17 cellular contexts compared by ENCODE assay signal in the genomic region with DNA sequence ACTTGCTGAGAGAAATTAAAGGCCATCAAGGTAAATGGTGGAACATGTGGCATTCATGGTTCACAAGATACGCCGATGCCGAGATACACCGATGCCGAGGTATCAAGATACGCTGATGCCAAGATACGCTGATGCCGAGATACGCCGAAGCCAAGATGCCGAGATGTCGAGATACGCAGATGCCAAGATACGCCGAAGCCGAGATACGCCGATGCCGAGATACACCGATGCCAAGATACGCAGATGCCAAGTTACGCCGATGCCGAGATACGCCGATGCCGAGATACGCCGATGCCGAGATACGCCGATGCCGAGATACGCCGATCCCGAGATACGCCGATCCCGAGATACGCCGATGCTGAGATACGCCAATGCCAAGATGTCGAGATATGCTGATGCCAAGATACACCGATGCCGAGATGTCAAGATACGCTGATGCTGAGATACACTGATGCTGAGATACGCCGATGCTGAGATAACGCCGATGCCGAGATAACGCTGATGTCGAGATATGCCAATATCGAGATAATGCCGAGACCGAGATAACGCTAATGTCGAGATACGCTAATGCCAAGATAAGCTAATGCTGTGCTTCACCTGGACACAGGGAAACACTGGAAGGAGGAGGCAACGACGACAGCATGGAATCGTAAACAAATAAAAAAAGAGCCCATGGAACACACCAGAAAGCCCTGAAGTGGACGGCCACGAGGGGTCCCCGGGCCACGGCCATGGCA.
DNase-seq lines count a peak whose midpoint lies in the region; ATAC-seq, FAIRE-seq and TF ChIP-seq lines count a peak whose summit lies in the region.
"Had no signal": no experiment of that assay in that cellular context is flagged by ENCODE, and none has a peak within 500 bp of the region (broad histone marks: within the 10 kb centered on the region; RNA-seq: fewer than 3 reads in every experiment).

No MANE protein-coding gene starts in this region.

- H4K20me1 ChIP-seq in HepG2 (ENCODE audit: insufficient read depth, low read length) (no peaks in the 10 kb centered on the region), GM12878 (ENCODE audit: control insufficient read depth, insufficient read depth) (no peaks in the 10 kb centered on the region)

- TF ChIP-seq POLR2A in HepG2 (IDR thresholded peaks at IDR 0.05; ENCODE audit: insufficient read depth in 1 of 2, low read depth in 2 of 2, low read length in 2 of 2), result no peak
- TF ChIP-seq POLR2A in right lobe of liver (IDR thresholded peaks at IDR 0.05), result no peak
- TF ChIP-seq POLR2A in GM12878 (IDR thresholded peaks at IDR 0.05; ENCODE audit: low read depth, low read length), result no peak
- no peak for TF ChIP-seq POLR2A in stomach (IDR thresholded peaks at IDR 0.05)

- H3K36me3 ChIP-seq in HepG2 (replicated peaks in 1 of 2; ENCODE audit: control insufficient read depth in 1 of 2, insufficient read depth in 2 of 2, low read length in 2 of 2) (peaks cover 4 to 25% of the 10 kb centered on the region in 2 experiments; a peak in 3 of 5 replicates), right lobe of liver (no peaks in the 10 kb centered on the region), GM12878 (ENCODE audit: control insufficient read depth in 2 of 2, insufficient read depth in 2 of 2, low read length in 1 of 2) (peaks cover 0 to 1% of the 10 kb centered on the region in 2 experiments; a peak in 2 of 4 replicates), stomach (peaks cover 0 to 11% (median 0%) of the 10 kb centered on the region in 4 donors)
- H3K36me3 ChIP-seq: HAP-1 had no signal

- DNase-seq in HepG2 (ENCODE audit: low spot score) (no peak), right lobe of liver (no peak), GM12878 (ENCODE audit: low read depth, low spot score) (no peak), fibroblast of the aortic adventitia (ENCODE audit: low read depth) (peak; percentile 9), stomach (no peak), left lobe of liver (ENCODE audit: low spot score) (no peak)
- DNase-seq: 8988T; C1 segment of cervical spinal cord; CD4-positive, alpha-beta memory T cell; DMS79; HFFc6 had no signal

- TF ChIP-seq RAD21 in HepG2 (CRISPR knock-in tag; IDR thresholded peaks at IDR 0.05), result no peak
- TF ChIP-seq RAD21 in GM12878 (IDR thresholded peaks at IDR 0.05; ENCODE audit: insufficient read depth, low read depth, low read length), result no peak

- H3K27ac ChIP-seq in HepG2 (ENCODE audit: extremely low read length, insufficient read depth, low read length) (no peak overlapping the region), right lobe of liver (no peak overlapping the region), GM12878 (ENCODE audit: control insufficient read depth, insufficient read depth) (no peak overlapping the region), stomach (no peak overlapping the region)
- H3K27ac ChIP-seq: HL-60 had no signal

- TF ChIP-seq CTCF in HepG2 (CRISPR knock-in tag; IDR thresholded peaks at IDR 0.05), result no peak
- no peak for TF ChIP-seq CTCF in right lobe of liver (IDR thresholded peaks at IDR 0.05)
- no peak for TF ChIP-seq CTCF in GM12878 (IDR thresholded peaks at IDR 0.05 in 2 of 3, conservative IDR thresholded peaks at IDR 0.05 in 1 of 3; ENCODE audit: control insufficient read depth in 2 of 3, extremely low read depth in 1 of 3, insufficient read depth in 1 of 3, low read depth in 3 of 3, low read length in 3 of 3)
- TF ChIP-seq CTCF in fibroblast of the aortic adventitia (IDR thresholded peaks at IDR 0.05; ENCODE audit: insufficient read depth, low read length), result no peak
- TF ChIP-seq CTCF in stomach (IDR thresholded peaks at IDR 0.05), result no peak

- H3K4me2 ChIP-seq in HepG2 (ENCODE audit: low read depth, low read length), result no peak overlapping the region
- H3K4me2 ChIP-seq in GM12878 (ENCODE audit: control insufficient read depth, insufficient read depth), result no peak overlapping the region

- no peak overlapping the region for H3K9ac ChIP-seq in HepG2 (ENCODE audit: insufficient read depth, low read depth, low read length)
- no peak overlapping the region for H3K9ac ChIP-seq in GM12878 (ENCODE audit: control insufficient read depth, insufficient read depth, low read length)

- in situ Hi-C loops in HepG2 (cut with HindIII; ENCODE audit: extremely low pct_ligation_motif_present, low pct_unique_long_range_greater_than_20kb) (no loop called here), GM12878 (cut with MboI) (no loop called here)

- POLR2A ChIA-PET in HepG2 (lab: Yijun Ruan, JAX) (no interaction called here), GM12878 (lab: Charles Lee) (no interaction called here)

- no peak for TF ChIP-seq EP300 in HepG2 (IDR thresholded peaks at IDR 0.05; ENCODE audit: low read depth in 2 of 2, low read length in 2 of 2)
- no peak for TF ChIP-seq EP300 in HepG2 (CRISPR knock-in tag; IDR thresholded peaks at IDR 0.05; ENCODE audit: borderline replicate concordance)
- no peak for TF ChIP-seq EP300 in GM12878 (IDR thresholded peaks at IDR 0.05; ENCODE audit: borderline replicate concordance in 1 of 2, control insufficient read depth in 1 of 2, low read depth in 2 of 2, low read length in 2 of 2)
- no peak for TF ChIP-seq EP300 in stomach (IDR thresholded peaks at IDR 0.05)

- no peaks in the 10 kb centered on the region for H3K27me3 ChIP-seq in HepG2 (ENCODE audit: control insufficient read depth in 1 of 2, insufficient read depth in 2 of 2, low read length in 2 of 2)
- H3K27me3 ChIP-seq in right lobe of liver, result no peaks in the 10 kb centered on the region
- no peaks in the 10 kb centered on the region for H3K27me3 ChIP-seq in GM12878 (replicated peaks in 1 of 2; ENCODE audit: control insufficient read depth in 2 of 2, insufficient read depth in 2 of 2, low read length in 1 of 2)
- no peaks in the 10 kb centered on the region for H3K27me3 ChIP-seq in stomach

- ATAC-seq in HepG2, result no peak
- no peak for ATAC-seq in right lobe of liver
- ATAC-seq in GM12878, result no peak
- no peak for ATAC-seq in HG02610 (IDR thresholded peaks at IDR 0.05; ENCODE audit: unreplicated experiment)
- no peak for ATAC-seq in left lobe of liver

- intact Hi-C loops in HepG2 (cut with micrococcal nuclease; ENCODE audit: unreplicated experiment), result no loop called here
- intact Hi-C loops in right lobe of liver (cut with DNase I), result no loop called here
- intact Hi-C loops in GM12878 (cut with micrococcal nuclease; ENCODE audit: unreplicated experiment), result no loop called here
- intact Hi-C loops in stomach (cut with DNase I; ENCODE audit: low total_unique reads), result no loop called here

- CTCF ChIA-PET in HepG2 (lab: Yijun Ruan, JAX; ENCODE audit: low intra/inter-chr PET ratio, low total read pairs) (no interaction called here), GM12878 (lab: Yijun Ruan, JAX) (no interaction called here)

- RAD21 ChIA-PET in GM12878 (lab: Charles Lee; ENCODE audit: unreplicated experiment), result no interaction called here

- SMC1A ChIA-PET in GM12878 (lab: Charles Lee; ENCODE audit: uncharacterized antibody, unreplicated experiment), result no interaction called here

- FAIRE-seq in HepG2 (lab: Jason Lieb, UNC) (no peak), GM12878 (lab: Jason Lieb, UNC) (no peak)
- FAIRE-seq: GM12892, GM19239, H1 had no signal

- no peak overlapping the region for H3K4me3 ChIP-seq in HepG2 (replicated peaks in 1 of 3; ENCODE audit: insufficient read depth in 1 of 3, low read depth in 2 of 3, low read length in 3 of 3)
- H3K4me3 ChIP-seq in right lobe of liver, result no peak overlapping the region
- H3K4me3 ChIP-seq in GM12878, result no peak overlapping the region
- H3K4me3 ChIP-seq in fibroblast of the aortic adventitia (ENCODE audit: low read depth, low read length), result no peak overlapping the region
- H3K4me3 ChIP-seq in stomach, result no peak overlapping the region
- H3K4me3 ChIP-seq: HAP-1 had no signal

- H3K9me3 ChIP-seq in HepG2 (ENCODE audit: low read length) (peaks cover 11% of the 10 kb centered on the region), right lobe of liver (no peaks in the 10 kb centered on the region), GM12878 (replicated peaks; ENCODE audit: control insufficient read depth, insufficient read depth, low read length) (peaks cover 7% of the 10 kb centered on the region; the same call in 1 of the 3 replicates), stomach (peaks cover 0 to 8% (median 3%) of the 10 kb centered on the region in 4 donors)
- H3K9me3 ChIP-seq: HAP-1 had no signal

- H3K79me2 ChIP-seq in HepG2 (ENCODE audit: insufficient read depth, low read length) (no peaks in the 10 kb centered on the region), GM12878 (ENCODE audit: control insufficient read depth, insufficient read depth, low read length) (no peaks in the 10 kb centered on the region)

- BruUV-seq in HepG2 (replicated peaks; lab: Mats Ljungman, UMichigan), result no TSS peak
- no TSS peak for BruUV-seq in GM12878 (replicated peaks; lab: Mats Ljungman, UMichigan)

- H2AFZ ChIP-seq in HepG2 (ENCODE audit: low read length), result no peak overlapping the region
- no peak overlapping the region for H2AFZ ChIP-seq in GM12878 (ENCODE audit: control insufficient read depth, low read depth, low read length)

- 96% methylated on average over 66 of the region's 66 CpGs for WGBS in HepG2 (ENCODE audit: low lambda C conversion rate)
- WGBS in right lobe of liver (ENCODE audit: insufficient coverage, low coverage, low lambda C conversion rate, missing lambda C conversion rate), result 98% methylated on average over 41 of the region's 66 CpGs
- 96% methylated on average over 64 of the region's 66 CpGs for WGBS in GM12878 (ENCODE audit: insufficient coverage, insufficient replicate concordance, low lambda C conversion rate, missing lambda C conversion rate)
- 95 to 97% (median 96%) methylated on average over 66 of the region's 66 CpGs for WGBS in stomach, 5 donors

- H3K4me1 ChIP-seq in HepG2 (ENCODE audit: insufficient read depth, low read length), result no peaks in the 10 kb centered on the region
- no peaks in the 10 kb centered on the region for H3K4me1 ChIP-seq in right lobe of liver
- H3K4me1 ChIP-seq in GM12878 (ENCODE audit: control insufficient read depth, insufficient read depth, low read length), result no peaks in the 10 kb centered on the region
- H3K4me1 ChIP-seq in stomach, result peaks cover 0 to 11% (median 7%) of the 10 kb centered on the region in 4 donors
- H3K4me1 ChIP-seq: HAP-1 had no signal

TF ChIP-seq in HepG2, 621 proteins besides CTCF, POLR2A, EP300 and RAD21 (continues in another document):
- TF ChIP-seq ZNF720 (CRISPR knock-in tag; IDR thresholded peaks at IDR 0.05) (no peak), HOXA9 (CRISPR knock-in tag; IDR thresholded peaks at IDR 0.05; ENCODE audit: borderline replicate concordance) (no peak), MAFK (conservative IDR thresholded peaks at IDR 0.05 in 1 of 2, IDR thresholded peaks at IDR 0.05 in 1 of 2; ENCODE audit: low read length in 2 of 2) (peak; percentile 14 to 25; a peak in 2 of 4 replicates), SETDB1 (CRISPR knock-in tag; IDR thresholded peaks at IDR 0.05; ENCODE audit: borderline replicate concordance) (no peak)
